In the genomic region with DNA sequence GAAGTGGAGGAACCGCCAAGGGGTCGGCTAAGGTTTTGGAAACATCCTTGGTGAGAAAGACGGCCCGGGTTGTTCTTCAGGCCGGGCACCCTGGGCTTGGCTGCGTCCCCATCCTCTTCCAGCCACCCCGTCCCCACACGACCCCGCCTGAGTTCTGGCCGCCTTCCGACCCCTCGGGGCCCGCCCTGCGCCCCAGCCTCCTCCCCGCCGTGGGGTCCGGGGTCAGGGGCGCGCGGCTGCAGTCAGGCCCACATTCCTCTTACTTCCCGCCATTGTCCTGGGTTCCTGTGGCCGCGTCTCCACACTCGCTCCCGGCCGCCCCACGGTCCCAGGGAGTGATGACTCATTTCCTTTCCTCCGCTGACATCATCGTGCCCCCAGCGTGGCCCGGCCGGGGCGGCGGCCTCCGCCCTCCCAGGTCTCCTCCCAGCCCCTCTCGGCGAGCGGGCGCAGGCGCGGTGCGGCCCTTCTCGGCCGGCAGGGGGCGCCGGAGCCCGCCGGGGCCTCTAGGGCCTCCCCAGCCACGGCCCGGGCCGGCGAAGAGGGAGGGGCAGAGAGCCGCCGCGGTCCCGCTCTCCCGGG, we compare ENCODE assay signal across 8 cellular contexts. TPM values are rescaled to one million over a fixed set of nuclear protein-coding genes. Genes with fewer than 3 reads are reported as not detected.
DNase-seq lines count a peak whose midpoint lies in the region; ATAC-seq and TF ChIP-seq lines count a peak whose summit lies in the region.

No MANE protein-coding gene starts in this region.

- intact Hi-C loops in activated B cell treated with CpG ODN at 0.5 μM for 24 hours (cut with micrococcal nuclease) = loop anchor here (1.0 to 2.0 kb wide), 6 partner anchors 28 to 298 kb away; a partner anchor contains a TSS

- no peaks in the 10 kb centered on the region for H3K36me3 Mint-ChIP-seq in activated B cell treated with CpG ODN at 0.5 μM for 24 hours (ENCODE audit: low read depth)

- H3K4me1 Mint-ChIP-seq in activated B cell treated with CpG ODN at 0.5 μM for 24 hours = peaks cover 22% of the 10 kb centered on the region

- H3K4me3 ChIP-seq in AG04449 (ENCODE audit: low read depth, low read length) (peak overlapping the region; percentile 64), cardiac fibroblast (replicated peaks in 1 of 2; ENCODE audit: low read depth in 2 of 2, low read length in 2 of 2) (peak overlapping the region; percentile 44 to 60)

- no peaks in the 10 kb centered on the region for H3K9me3 Mint-ChIP-seq in activated B cell treated with CpG ODN at 0.5 μM for 24 hours

- TF ChIP-seq CTCF in AG04449 (IDR thresholded peaks at IDR 0.05; ENCODE audit: insufficient read depth, low read length, missing control alignments) (peak; percentile 57), activated B cell treated with CpG ODN at 0.5 μM for 24 hours (IDR thresholded peaks at IDR 0.05) (peak; percentile 50), cardiac fibroblast (IDR thresholded peaks at IDR 0.05; ENCODE audit: low read depth, low read length) (peak; percentile 29)

- DNase-seq in AG04449 (ENCODE audit: low read depth, low spot score) = peak; percentile 19
- peak; percentile 83 for DNase-seq in NCI-H2171 treated with DMSO at 0.1 percent for 48 hours (lab: John Stamatoyannopoulos, UW)
- peak; percentile 90 for DNase-seq in activated B cell treated with CpG ODN at 0.5 μM for 24 hours
- DNase-seq in cardiac fibroblast (ENCODE audit: low read depth in 2 of 2) = peak; percentile 96 to 97
- DNase-seq in islet precursor cell = peak; percentile 99
- peak; percentile 83 for DNase-seq in stimulated activated CD4-positive, alpha-beta T cell treated with anti-CD3 and anti-CD28 coated beads, Interleukin-12 subunit alpha, Interleukin-12 subunit beta, amount 100 ng/mL, for 4 hours

- H3K27me3 Mint-ChIP-seq in activated B cell treated with CpG ODN at 0.5 μM for 24 hours = no peaks in the 10 kb centered on the region

- POLR2A ChIA-PET in AG04449 (lab: Yijun Ruan, JAX) (interaction anchor here (0.6 to 0.7 kb wide), 2 partner anchors 207 to 247 kb away, joined by 3 read pairs; no protein-coding TSS in a partner anchor), activated B cell treated with CpG ODN at 0.5 μM for 24 hours (lab: Charles Lee) (interaction anchor here (1.0 kb wide), 1 partner anchor 246 kb away, joined by 3 read pairs; no protein-coding TSS in a partner anchor)

- peak overlapping the region; percentile 83 for H3K27ac Mint-ChIP-seq in activated B cell treated with CpG ODN at 0.5 μM for 24 hours

- peak overlapping the region; percentile 89 for H3K4me3 Mint-ChIP-seq in activated B cell treated with CpG ODN at 0.5 μM for 24 hours

- CTCF ChIA-PET in AG04449 (lab: Yijun Ruan, JAX) = interaction anchor here (0.6 to 25.6 kb wide), 46 partner anchors 8 to 304 kb away, joined by 3 to 634 read pairs (median 4); a partner anchor contains a TSS
- CTCF ChIA-PET in activated B cell treated with CpG ODN at 0.5 μM for 24 hours (lab: Charles Lee) = interaction anchor here (0.9 to 9.5 kb wide), 7 partner anchors 25 to 247 kb away, joined by 3 to 90 read pairs (median 3); no protein-coding TSS in a partner anchor

- ATAC-seq in GM18861 (IDR thresholded peaks at IDR 0.05; ENCODE audit: unreplicated experiment) (peak; percentile 71), HG03095 (IDR thresholded peaks at IDR 0.05; ENCODE audit: unreplicated experiment) (peak; percentile 76), activated B cell treated with CpG ODN at 0.5 μM for 24 hours (ENCODE audit: low read depth) (peak; percentile 87)

RNA-seq across cellular contexts. Expression of a gene that starts 59.6 kb away (rescaled TPM):
- 115 and 125 TPM in 2 replicates for total RNA-seq in activated B cell treated with CpG ODN at 0.5 μM for 24 hours

Comparison
In these comparisons a context has a peak if more than half of its experiments do, and no peak if none do; other contexts are left out.
1. Peak in every context shown above with its lines: DNase-seq, ATAC-seq and H3K4me3 ChIP-seq.
2. DNase-seq: peak in every context shown above with its lines; median percentile 99 in islet precursor cell; 96 in cardiac fibroblast; 90 in activated B cell treated with CpG ODN at 0.5 μM for 24 hours; 83 in NCI-H2171 treated with DMSO at 0.1 percent for 48 hours; 83 in stimulated activated CD4-positive, alpha-beta T cell treated with anti-CD3 and anti-CD28 coated beads, Interleukin-12 subunit alpha, Interleukin-12 subunit beta, amount 100 ng/mL, for 4 hours; 19 in AG04449.